In genomic region chr1:201506573-201507567, GRCh38 we compare ENCODE assay signal across 8 cellular contexts. TPM values are rescaled to one million over a fixed set of nuclear protein-coding genes. Genes with fewer than 3 reads are reported as not detected.
DNase-seq lines count a peak whose midpoint lies in the region; ATAC-seq, FAIRE-seq and TF ChIP-seq lines count a peak whose summit lies in the region.

Gene CSRP1 (minus strand): TSS chr1:201507123. CDS start chr1:201496303, 10,820 bp downstream.

- H3K4me3 ChIP-seq in A549 = peak within 1 kb of the TSS; percentile 66
- H3K4me3 ChIP-seq in right lobe of liver = peak within 1 kb of the TSS; percentile 80 to 91 (median 80)

- no peak for FAIRE-seq in A549 (lab: Jason Lieb, UNC)

- no peaks in the 10 kb centered on the region for H3K36me3 ChIP-seq in right lobe of liver

- TF ChIP-seq RAD21 in A549 (conservative IDR thresholded peaks at IDR 0.05 in 1 of 2, IDR thresholded peaks at IDR 0.05 in 1 of 2) = no peak; a peak in 1 of 5 replicates

- no peaks in the 10 kb centered on the region for H3K9me3 Mint-ChIP-seq in activated CD4-positive, alpha-beta T cell treated with anti-CD3 and anti-CD28 coated beads, Interleukin-2, amount 10 ng/mL, durations not matched to agents 24 days and 14 days
- no peaks in the 10 kb centered on the region for H3K9me3 Mint-ChIP-seq in dendritic cell treated with granulocyte-macrophage colony-stimulating factor and Interleukin-4, amounts not matched to agents 40 ng/mL and 50 ng/mL, for 4 days

- DNase-seq in A549 (ENCODE audit: low read depth in 1 of 2, low spot score in 1 of 2) (peak; percentile 88 to 98), NCI-H226 (peak; percentile 91), right lobe of liver (peak; percentile 92 to 94 (median 94))
- DNase-seq in activated CD4-positive, alpha-beta T cell treated with anti-CD3 and anti-CD28 coated beads, Interleukin-2, amount 10 ng/mL, durations not matched to agents 24 days and 14 days = peak; percentile 95
- peak; percentile 80 for DNase-seq in stimulated activated CD4-positive, alpha-beta T cell treated with anti-CD3 and anti-CD28 coated beads, Interleukin-4, amount 100 ng/mL, for 4 hours

- H3K4me3 Mint-ChIP-seq in activated CD4-positive, alpha-beta T cell treated with anti-CD3 and anti-CD28 coated beads, Interleukin-2, amount 10 ng/mL, durations not matched to agents 24 days and 14 days = peak within 1 kb of the TSS; percentile 94
- peak within 1 kb of the TSS; percentile 88 for H3K4me3 Mint-ChIP-seq in dendritic cell treated with granulocyte-macrophage colony-stimulating factor and Interleukin-4, amounts not matched to agents 40 ng/mL and 50 ng/mL, for 4 days

- H3K27me3 Mint-ChIP-seq in activated CD4-positive, alpha-beta T cell treated with anti-CD3 and anti-CD28 coated beads, Interleukin-2, amount 10 ng/mL, durations not matched to agents 24 days and 14 days = no peaks in the 10 kb centered on the region
- no peaks in the 10 kb centered on the region for H3K27me3 Mint-ChIP-seq in dendritic cell treated with granulocyte-macrophage colony-stimulating factor and Interleukin-4, amounts not matched to agents 40 ng/mL and 50 ng/mL, for 4 days

- H3K4me1 ChIP-seq in A549 = peaks cover 62% of the 10 kb centered on the region
- peaks cover 0 to 55% (median 15%) of the 10 kb centered on the region in 4 donors for H3K4me1 ChIP-seq in right lobe of liver

- 4% methylated on average over 36 of the region's 81 CpGs for WGBS in A549 (ENCODE audit: missing lambda C conversion rate)
- 0% methylated on average over 30 of the region's 81 CpGs for WGBS in right lobe of liver (ENCODE audit: insufficient coverage, low coverage, low lambda C conversion rate, missing lambda C conversion rate)

- CTCF ChIA-PET in A549 (lab: Yijun Ruan, JAX) = interaction anchor here (0.8 to 49.4 kb wide), 7 partner anchors 7 to 146 kb away, joined by 3 to 1452 read pairs (median 5); partner anchors contain the start of gene CSRP1

- H3K27ac ChIP-seq in A549 = peak within 1 kb of the TSS; percentile 87 to 96
- H3K27ac ChIP-seq in right lobe of liver = peak within 1 kb of the TSS; percentile 87 to 94 (median 94)

- H3K27me3 ChIP-seq in right lobe of liver = no peaks in the 10 kb centered on the region

- POLR2A ChIA-PET in A549 (lab: Yijun Ruan, JAX) = interaction anchor here (1.0 to 3.9 kb wide), 6 partner anchors 15 to 71 kb away, joined by 3 to 19 read pairs (median 5); partner anchors contain the start of gene PHLDA3

- TF ChIP-seq CTCF in A549 (IDR thresholded peaks at IDR 0.05) = no peak; the same call in 2 of the 3 replicates
- peak in 1 of 4 donors; percentile 4 for TF ChIP-seq CTCF in right lobe of liver (IDR thresholded peaks at IDR 0.05)

- peak within 1 kb of the TSS; percentile 85 for H3K4me2 ChIP-seq in A549

- peak; percentile 92 for TF ChIP-seq POLR2A in A549 (IDR thresholded peaks at IDR 0.05; ENCODE audit: low read length)
- peak; percentile 99 for TF ChIP-seq POLR2A in right lobe of liver (IDR thresholded peaks at IDR 0.05)

- H3K4me1 Mint-ChIP-seq in activated CD4-positive, alpha-beta T cell treated with anti-CD3 and anti-CD28 coated beads, Interleukin-2, amount 10 ng/mL, durations not matched to agents 24 days and 14 days = peaks cover 39% of the 10 kb centered on the region
- peaks cover 68% of the 10 kb centered on the region for H3K4me1 Mint-ChIP-seq in dendritic cell treated with granulocyte-macrophage colony-stimulating factor and Interleukin-4, amounts not matched to agents 40 ng/mL and 50 ng/mL, for 4 days (ENCODE audit: low read depth)

- no peak for TF ChIP-seq EP300 in A549 (IDR thresholded peaks at IDR 0.05)

- intact Hi-C loops in activated CD4-positive, alpha-beta T cell treated with anti-CD3 and anti-CD28 coated beads, Interleukin-2, amount 10 ng/mL, durations not matched to agents 24 days and 14 days (cut with micrococcal nuclease) = loop anchor here (1.0 to 2.0 kb wide), 3 partner anchors 25 to 322 kb away; partner anchors contain the start of genes IPO9 and PHLDA3
- intact Hi-C loops in dendritic cell treated with granulocyte-macrophage colony-stimulating factor and Interleukin-4, amounts not matched to agents 40 ng/mL and 50 ng/mL, for 4 days (cut with micrococcal nuclease) = loop anchor here (2.0 kb wide), 1 partner anchor 18 kb away; no protein-coding TSS in a partner anchor
- intact Hi-C loops in right lobe of liver (cut with DNase I) = no loop called here

- H3K36me3 Mint-ChIP-seq in activated CD4-positive, alpha-beta T cell treated with anti-CD3 and anti-CD28 coated beads, Interleukin-2, amount 10 ng/mL, durations not matched to agents 24 days and 14 days (ENCODE audit: low read depth) = peaks cover 13% of the 10 kb centered on the region
- H3K36me3 Mint-ChIP-seq in dendritic cell treated with granulocyte-macrophage colony-stimulating factor and Interleukin-4, amounts not matched to agents 40 ng/mL and 50 ng/mL, for 4 days (ENCODE audit: low read depth) = peaks cover 33% of the 10 kb centered on the region

- ATAC-seq in A549 = peak; percentile 82 to 85
- ATAC-seq in GM18867 (IDR thresholded peaks at IDR 0.05; ENCODE audit: unreplicated experiment) = peak; percentile 87
- peak; percentile 78 for ATAC-seq in HG03103 (IDR thresholded peaks at IDR 0.05; ENCODE audit: low read depth, unreplicated experiment)
- peak; percentile 77 to 88 (median 84) for ATAC-seq in right lobe of liver

- H3K27ac Mint-ChIP-seq in activated CD4-positive, alpha-beta T cell treated with anti-CD3 and anti-CD28 coated beads, Interleukin-2, amount 10 ng/mL, durations not matched to agents 24 days and 14 days = peak within 1 kb of the TSS; percentile 91
- H3K27ac Mint-ChIP-seq in dendritic cell treated with granulocyte-macrophage colony-stimulating factor and Interleukin-4, amounts not matched to agents 40 ng/mL and 50 ng/mL, for 4 days = peak within 1 kb of the TSS; percentile 77

- H3K9me3 ChIP-seq in A549 = no peaks in the 10 kb centered on the region
- no peaks in the 10 kb centered on the region for H3K9me3 ChIP-seq in right lobe of liver

TF ChIP-seq in A549, 52 proteins besides CTCF, POLR2A, EP300 and RAD21 (continues in another document):
- TF ChIP-seq HOXA7 (CRISPR knock-in tag; IDR thresholded peaks at IDR 0.05) = no peak
- TF ChIP-seq EHMT2 (IDR thresholded peaks at IDR 0.05; ENCODE audit: low read depth) = no peak
- TF ChIP-seq NFE2L2 (conservative IDR thresholded peaks at IDR 0.05; ENCODE audit: low read length) = no peak
- TF ChIP-seq CHD2 (IDR thresholded peaks at IDR 0.05; ENCODE audit: low read length, partially characterized antibody) = no peak
- TF ChIP-seq TFCP2L1 (CRISPR knock-in tag; IDR thresholded peaks at IDR 0.05) = no peak
- TF ChIP-seq ZFP36 (IDR thresholded peaks at IDR 0.05; ENCODE audit: borderline replicate concordance, partially characterized antibody) = no peak
- no peak for TF ChIP-seq RARB (CRISPR knock-in tag; IDR thresholded peaks at IDR 0.05)
- TF ChIP-seq JUN (IDR thresholded peaks at IDR 0.05) = peak; percentile 88 to 96; a peak in 4 of 5 replicates
- TF ChIP-seq ZNF302 (CRISPR knock-in tag; IDR thresholded peaks at IDR 0.05) = no peak
- no peak for TF ChIP-seq USF2 (IDR thresholded peaks at IDR 0.05)
- no peak for TF ChIP-seq HMGXB4 (CRISPR knock-in tag; IDR thresholded peaks at IDR 0.05; ENCODE audit: borderline replicate concordance)
- TF ChIP-seq PBX3 (IDR thresholded peaks at IDR 0.05) = 0 out of 2 replicates have a peak, but pooled peaks have one; percentile 8
- TF ChIP-seq CEBPB (IDR thresholded peaks at IDR 0.05) = no peak
- no peak for TF ChIP-seq HOXB13 (CRISPR knock-in tag; IDR thresholded peaks at IDR 0.05; ENCODE audit: low read depth)
- no peak for TF ChIP-seq FOSL2 (IDR thresholded peaks at IDR 0.05)
- TF ChIP-seq FOSL2 (CRISPR knock-in tag; IDR thresholded peaks at IDR 0.05) = no peak
- TF ChIP-seq SMC3 (IDR thresholded peaks at IDR 0.05) = peak; percentile 21; the same call in 1 of the 3 replicates

RNA-seq across cellular contexts. Expression of gene CSRP1, which starts in this region (rescaled TPM):
- polyA plus RNA-seq in A549 (2011; rRNA removed) = 256 and 277 TPM in 2 replicates
- 459 and 499 TPM in 2 replicates for polyA plus RNA-seq in A549 (2012; cell fraction: cytosol; rRNA removed)
- 441 and 486 TPM in 2 replicates for polyA plus RNA-seq in A549 (2012; cell fraction: nucleus; rRNA removed)
- 655 to 819 TPM (median 717 TPM) in 3 replicates for polyA plus RNA-seq in A549 (2017; fragmentation: RNase III; extraction: RNeasy Plus Mini Kit Qiagen cat#74134 plus additional on column Dnase treatment)
- 254 and 273 TPM in 2 replicates for polyA minus RNA-seq in A549 (2011; rRNA and poly(A)+ RNA removed)
- 59.0 and 60.6 TPM in 2 replicates for total RNA-seq in activated CD4-positive, alpha-beta T cell treated with anti-CD3 and anti-CD28 coated beads, Interleukin-2, amount 10 ng/mL, durations not matched to agents 24 days and 14 days
- total RNA-seq in right lobe of liver = 100 to 1,000 TPM in 2 of 6 experiments, 10 to 100 TPM in 4; 54.9 to 158 (median 87.0) TPM

Comparison
In these comparisons a context has a peak if more than half of its experiments do, and no peak if none do; other contexts are left out.
1. Peak in every context shown above with its lines: DNase-seq, ATAC-seq, H3K4me3 ChIP-seq and H3K27ac ChIP-seq.
2. intact Hi-C loops: an anchor here in activated CD4-positive, alpha-beta T cell treated with anti-CD3 and anti-CD28 coated beads, Interleukin-2, amount 10 ng/mL, durations not matched to agents 24 days and 14 days (1.0 to 2.0 kb wide) and dendritic cell treated with granulocyte-macrophage colony-stimulating factor and Interleukin-4, amounts not matched to agents 40 ng/mL and 50 ng/mL, for 4 days (2.0 kb wide); none called in right lobe of liver.